21 cellular contexts compared by ENCODE assay signal in the genomic region with DNA sequence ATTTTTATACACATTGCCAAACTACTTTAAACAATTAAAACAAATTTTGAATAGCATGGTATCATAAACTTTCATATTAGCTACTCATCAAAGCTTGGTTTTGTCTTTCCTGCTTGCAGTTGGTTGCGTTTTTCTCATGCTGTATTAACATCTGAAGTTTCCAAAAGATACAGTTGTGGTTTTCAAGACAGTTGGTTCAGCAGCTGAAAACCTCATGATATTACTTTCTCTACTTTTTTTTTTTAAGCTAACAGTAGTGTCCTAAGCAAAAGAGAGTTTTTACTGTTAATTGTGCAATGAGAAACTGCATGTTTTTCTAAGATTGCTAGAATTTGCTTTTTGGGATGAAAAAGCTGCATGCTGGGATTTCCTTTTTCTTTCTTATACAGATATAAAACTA. TPM values are rescaled to one million over a fixed set of nuclear protein-coding genes. Genes with fewer than 3 reads are reported as not detected.
DNase-seq lines count a peak whose midpoint lies in the region; ATAC-seq, FAIRE-seq and TF ChIP-seq lines count a peak whose summit lies in the region.
"Had no signal": no experiment of that assay in that cellular context is flagged by ENCODE, and none has a peak within 500 bp of the region (broad histone marks: within the 10 kb centered on the region; RNA-seq: fewer than 3 reads in every experiment).

No MANE protein-coding gene starts in this region.

- H3K4me3 Mint-ChIP-seq in central memory CD8-positive, alpha-beta T cell = peak overlapping the region; percentile 25
- H3K4me3 Mint-ChIP-seq in Caco-2 (ENCODE audit: unreplicated experiment) = no peak overlapping the region
- H3K4me3 Mint-ChIP-seq: stimulated activated naive B cell treated with anti-CD40 and anti-IgM and Interleukin-4, amounts not matched to agents 10 μg/mL and 1 μg/mL and 100 μg/mL, for 72 hours had no signal

- H3K4me1 ChIP-seq in DOHH2 (ENCODE audit: control insufficient read depth, low read length) = peaks cover 78% of the 10 kb centered on the region
- H3K4me1 ChIP-seq in OCI-LY1 (ENCODE audit: insufficient read depth, low read length, severe bottlenecking) = peaks cover 85% of the 10 kb centered on the region
- H3K4me1 ChIP-seq in Caco-2 = no peaks in the 10 kb centered on the region
- H3K4me1 ChIP-seq in vagina = peaks cover 60% of the 10 kb centered on the region

- H3K27me3 Mint-ChIP-seq in central memory CD8-positive, alpha-beta T cell = no peaks in the 10 kb centered on the region
- H3K27me3 Mint-ChIP-seq in Caco-2 (ENCODE audit: insufficient read depth, unreplicated experiment) = no peaks in the 10 kb centered on the region
- H3K27me3 Mint-ChIP-seq: stimulated activated naive B cell treated with anti-CD40 and anti-IgM and Interleukin-4, amounts not matched to agents 10 μg/mL and 1 μg/mL and 100 μg/mL, for 72 hours had no signal

- H3K4me2 ChIP-seq in DOHH2 (ENCODE audit: low read length) (peak overlapping the region; percentile 88), OCI-LY1 (ENCODE audit: low read length) (peak overlapping the region; percentile 53)

- H3K27ac Mint-ChIP-seq in central memory CD8-positive, alpha-beta T cell (ENCODE audit: low read depth) = peak overlapping the region; percentile 38
- H3K27ac Mint-ChIP-seq in Caco-2 (ENCODE audit: unreplicated experiment) = no peak overlapping the region

- no peak for TF ChIP-seq POLR2A in vagina (IDR thresholded peaks at IDR 0.05)

- H3F3A ChIP-seq in DOHH2 (ENCODE audit: control insufficient read depth, insufficient read depth) (peaks cover 29% of the 10 kb centered on the region), OCI-LY1 (ENCODE audit: insufficient read depth, low read length) (peaks cover 12% of the 10 kb centered on the region)

- no peak overlapping the region for H2AFZ ChIP-seq in OCI-LY1 (ENCODE audit: low read length)

- H3K9ac ChIP-seq in OCI-LY1 (ENCODE audit: low read length) = peak overlapping the region; percentile 41

- FAIRE-seq in A204.1 (lab: Jason Lieb, UNC) = peak; percentile 16
- FAIRE-seq: H1 had no signal

- H3K36me3 Mint-ChIP-seq in central memory CD8-positive, alpha-beta T cell (ENCODE audit: insufficient read depth) = peaks cover 5% of the 10 kb centered on the region
- H3K36me3 Mint-ChIP-seq in Caco-2 (ENCODE audit: insufficient read depth, unreplicated experiment) = no peaks in the 10 kb centered on the region
- H3K36me3 Mint-ChIP-seq: stimulated activated naive B cell treated with anti-CD40 and anti-IgM and Interleukin-4, amounts not matched to agents 10 μg/mL and 1 μg/mL and 100 μg/mL, for 72 hours had no signal

- CTCF ChIA-PET in RWPE1 (lab: Yijun Ruan, JAX) = interaction anchor here (0.6 kb wide), 2 partner anchors 8 to 48 kb away, joined by 3 to 6 read pairs; no protein-coding TSS in a partner anchor
- CTCF ChIA-PET in Caco-2 (lab: Charles Lee) = interaction anchor here (0.5 kb wide), 1 partner anchor 21 kb away, joined by 3 read pairs; no protein-coding TSS in a partner anchor

- no peaks in the 10 kb centered on the region for H3K9me2 ChIP-seq in DOHH2 (replicated peaks; ENCODE audit: control insufficient read depth, low read length)
- H3K9me2 ChIP-seq in OCI-LY1 (ENCODE audit: low read depth, low read length) = no peaks in the 10 kb centered on the region

- no peaks in the 10 kb centered on the region for H4K20me1 ChIP-seq in DOHH2 (ENCODE audit: control insufficient read depth, insufficient read depth, low read depth, low read length)
- no peaks in the 10 kb centered on the region for H4K20me1 ChIP-seq in OCI-LY1 (ENCODE audit: insufficient read depth, low read length)

- H3K9me3 ChIP-seq in DOHH2 (ENCODE audit: control insufficient read depth, insufficient read depth, low read length) (no peaks in the 10 kb centered on the region), OCI-LY1 (ENCODE audit: low read length) (no peaks in the 10 kb centered on the region), Caco-2 (no peaks in the 10 kb centered on the region), vagina (no peaks in the 10 kb centered on the region)
- H3K9me3 ChIP-seq: ovary, upper lobe of left lung had no signal

- H3K4me1 Mint-ChIP-seq in central memory CD8-positive, alpha-beta T cell = peaks cover 41% of the 10 kb centered on the region
- no peaks in the 10 kb centered on the region for H3K4me1 Mint-ChIP-seq in Caco-2 (ENCODE audit: low read depth, unreplicated experiment)

- peaks cover 82% of the 10 kb centered on the region for H3K79me2 ChIP-seq in DOHH2 (ENCODE audit: control insufficient read depth, low read length)
- peaks cover 48% of the 10 kb centered on the region for H3K79me2 ChIP-seq in OCI-LY1 (ENCODE audit: insufficient read depth, low read length)

- H3K27me3 ChIP-seq in DOHH2 (ENCODE audit: control insufficient read depth, low read length) (no peaks in the 10 kb centered on the region), OCI-LY1 (ENCODE audit: insufficient read depth, low read length) (no peaks in the 10 kb centered on the region), Caco-2 (replicated peaks; ENCODE audit: control insufficient read depth, insufficient read depth, low read length) (no peaks in the 10 kb centered on the region), vagina (no peaks in the 10 kb centered on the region)
- H3K27me3 ChIP-seq: ovary, upper lobe of left lung had no signal

- H3K4me3 ChIP-seq in DOHH2 (ENCODE audit: low read length) (peak overlapping the region; percentile 12; the same call in 1 of the 2 replicates), OCI-LY1 (ENCODE audit: low read depth, low read length, poor library complexity, severe bottlenecking) (peak overlapping the region; percentile 2), Caco-2 (ENCODE audit: low read depth, low read length) (no peak overlapping the region), vagina (no peak overlapping the region)
- H3K4me3 ChIP-seq: ovary, upper lobe of left lung had no signal

- intact Hi-C loops in Caco-2 (cut with micrococcal nuclease; ENCODE audit: unreplicated experiment) (no loop called here), vagina (cut with DNase I) (no loop called here)

- 0 out of 2 replicates have a peak, but pooled peaks cover 3% of the 10 kb centered on the region for H3K36me3 ChIP-seq in DOHH2 (ENCODE audit: control insufficient read depth, low read length)
- no peaks in the 10 kb centered on the region for H3K36me3 ChIP-seq in OCI-LY1 (ENCODE audit: insufficient read depth, low read length)
- no peaks in the 10 kb centered on the region for H3K36me3 ChIP-seq in Caco-2 (ENCODE audit: control insufficient read depth, insufficient read depth, low read length)
- H3K36me3 ChIP-seq in vagina = no peaks in the 10 kb centered on the region
- H3K36me3 ChIP-seq: ovary, upper lobe of left lung had no signal

- no TSS peak for BruUV-seq in Caco-2 (replicated peaks; lab: Mats Ljungman, UMichigan)

- POLR2A ChIA-PET in RWPE1 (lab: Yijun Ruan, JAX; ENCODE audit: low non-redundant PET) = no interaction called here
- POLR2A ChIA-PET in Caco-2 (lab: Charles Lee) = no interaction called here

- H3K27ac ChIP-seq in DOHH2 (ENCODE audit: low read depth, low read length) (peak overlapping the region; percentile 20; the same call in 1 of the 2 replicates), OCI-LY1 (ENCODE audit: low read depth, low read length, poor library complexity, severe bottlenecking) (peak overlapping the region; percentile 96), RWPE1 (no peak overlapping the region), vagina (no peak overlapping the region)
- H3K27ac ChIP-seq: epithelial cell of prostate, ovary, upper lobe of left lung had no signal

- no peak for TF ChIP-seq CTCF in DOHH2 (IDR thresholded peaks at IDR 0.05; ENCODE audit: low read depth, low read length, poor library complexity, severe bottlenecking)
- no peak for TF ChIP-seq CTCF in OCI-LY1 (IDR thresholded peaks at IDR 0.05; ENCODE audit: low read length)
- no peak for TF ChIP-seq CTCF in RWPE1 (conservative IDR thresholded peaks at IDR 0.05; ENCODE audit: low read depth)
- no peak for TF ChIP-seq CTCF in Caco-2 (IDR thresholded peaks at IDR 0.05; ENCODE audit: insufficient read depth in 1 of 2, low read depth in 1 of 2, low read length in 1 of 2, severe bottlenecking in 1 of 2, unreplicated experiment in 1 of 2)
- no peak for TF ChIP-seq CTCF in vagina (IDR thresholded peaks at IDR 0.05)

- no peaks in the 10 kb centered on the region for H3K9me3 Mint-ChIP-seq in central memory CD8-positive, alpha-beta T cell
- H3K9me3 Mint-ChIP-seq in Caco-2 (ENCODE audit: unreplicated experiment) = no peaks in the 10 kb centered on the region
- H3K9me3 Mint-ChIP-seq: stimulated activated naive B cell treated with anti-CD40 and anti-IgM and Interleukin-4, amounts not matched to agents 10 μg/mL and 1 μg/mL and 100 μg/mL, for 72 hours had no signal

- no peak for ATAC-seq in central memory CD8-positive, alpha-beta T cell (replicated peaks; ENCODE audit: extremely low read depth, poor library complexity, severe bottlenecking)
- ATAC-seq: Panc1; stimulated activated naive B cell treated with anti-CD40 and anti-IgM and Interleukin-4, amounts not matched to agents 10 μg/mL and 1 μg/mL and 100 μg/mL, for 72 hours had no signal

- no peak for DNase-seq in central memory CD8-positive, alpha-beta T cell (ENCODE audit: low spot score in 2 of 2)
- DNase-seq in RWPE1 (ENCODE audit: low spot score) (no peak), Caco-2 (no peak), mucosa of gallbladder (ENCODE audit: low spot score) (no peak), vagina (ENCODE audit: extremely low spot score in 2 of 2) (no peak)
- DNase-seq: activated T-cell treated with anti-CD3 and anti-CD28 coated beads for 4 hours; amygdala; DMS153; glutamatergic neuron; mesendoderm; NCI-H1436 treated with DMSO at 0.1 percent for 48 hours; NCI-H446; ovary; stimulated activated naive B cell treated with anti-CD40 and anti-IgM and Interleukin-4, amounts not matched to agents 10 μg/mL and 1 μg/mL and 100 μg/mL, for 72 hours; upper lobe of left lung had no signal

RNA-seq across cellular contexts. Expression of a gene that starts 15.2 kb away (rescaled TPM):
- total RNA-seq in Caco-2 (2022) = 36.6 and 45.0 TPM in 2 replicates
- total RNA-seq in mucosa of gallbladder = 46.6 TPM
- total RNA-seq in vagina = 71.2 TPM

RNA-seq across cellular contexts. Expression of a gene that starts 48.7 kb away (rescaled TPM):
- total RNA-seq in Caco-2 (2022) = 28.2 and 31.4 TPM in 2 replicates
- total RNA-seq in mucosa of gallbladder = 17.1 TPM
- total RNA-seq in vagina = 15.7 TPM

Comparison
In these comparisons a context has a peak if more than half of its experiments do, and no peak if none do; other contexts are left out.
1. H3K27ac ChIP-seq: peak in DOHH2 (single experiment) and OCI-LY1 (single experiment); none in RWPE1 (single experiment) and vagina (single experiment).
2. H3K4me3 ChIP-seq: peak in DOHH2 (single experiment) and OCI-LY1 (single experiment); none in Caco-2 (single experiment) and vagina (0 of 2).